13 cellular contexts compared by ENCODE assay signal in the genomic region with DNA sequence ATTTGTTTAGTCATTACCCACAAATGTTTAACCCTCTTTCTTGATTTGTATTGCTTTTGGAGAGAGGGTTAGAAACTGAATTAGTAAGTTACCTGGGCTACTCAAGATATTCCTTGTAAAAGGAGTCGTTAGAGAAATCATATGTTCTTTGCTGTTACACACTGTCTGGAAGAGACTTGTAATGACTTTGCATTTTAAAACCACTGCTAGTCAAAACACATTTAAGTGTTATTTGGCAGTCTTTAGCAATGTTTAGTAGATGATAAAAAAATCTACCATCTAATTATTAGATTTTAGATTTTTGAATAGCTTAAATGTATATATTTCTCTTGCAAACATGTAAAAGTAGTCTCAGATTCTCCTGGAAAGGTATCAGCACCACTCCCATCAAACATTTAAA.
"Had no signal": no experiment of that assay in that cellular context is flagged by ENCODE, and none has a peak within 500 bp of the region (broad histone marks: within the 10 kb centered on the region; RNA-seq: fewer than 3 reads in every experiment).

No MANE protein-coding gene starts in this region.

- H3K27me3 Mint-ChIP-seq: activated naive CD8-positive, alpha-beta T cell had no signal

- H3K4me3 Mint-ChIP-seq: activated naive CD8-positive, alpha-beta T cell; endodermal cell; nephron progenitor cell had no signal

- H3K9me3 Mint-ChIP-seq: endodermal cell, nephron progenitor cell had no signal

- DNase-seq: activated CD4-positive, alpha-beta T cell treated with anti-CD3 and anti-CD28 coated beads for 1 hour; activated CD4-positive, alpha-beta T cell treated with anti-CD3 and anti-CD28 coated beads, Interleukin-2, amount 50 U/mL, for 48 hours; activated gamma-delta T cell; activated T-cell treated with anti-CD3 and anti-CD28 coated beads, Interleukin-2, amount 50 U/mL, for 48 hours; endodermal cell; islet precursor cell; left ventricle myocardium superior; nephron progenitor cell; ovary; retina; small intestine; upper lobe of right lung had no signal

- H3K36me3 ChIP-seq: ovary, upper lobe of right lung had no signal

- ATAC-seq: left ventricle myocardium superior, upper lobe of right lung had no signal

- H3K27me3 ChIP-seq: ovary, upper lobe of right lung had no signal

- H3K9me3 ChIP-seq: ovary, upper lobe of right lung had no signal

- H3K4me3 ChIP-seq: ovary, upper lobe of right lung had no signal

- H3K27ac Mint-ChIP-seq: activated naive CD8-positive, alpha-beta T cell; nephron progenitor cell had no signal
